ENCODE assay signal across 13 cellular contexts in genomic region chr22:31923166-31923565, GRCh38. TPM values are rescaled to one million over a fixed set of nuclear protein-coding genes. Genes with fewer than 3 reads are reported as not detected.
DNase-seq lines count a peak whose midpoint lies in the region; ATAC-seq and TF ChIP-seq lines count a peak whose summit lies in the region.
"Had no signal": no experiment of that assay in that cellular context is flagged by ENCODE, and none has a peak within 500 bp of the region (broad histone marks: within the 10 kb centered on the region; RNA-seq: fewer than 3 reads in every experiment).

No MANE protein-coding gene starts in this region.

- CTCF ChIA-PET in Calu3 (lab: Charles Lee), result no interaction called here

- H3K9me3 Mint-ChIP-seq in neural crest cell (peaks cover 3% of the 10 kb centered on the region), Calu3 (ENCODE audit: low read depth, unreplicated experiment) (no peaks in the 10 kb centered on the region)

- H3K4me3 Mint-ChIP-seq in neural crest cell, result no peak overlapping the region
- H3K4me3 Mint-ChIP-seq in Calu3 (ENCODE audit: low read depth, unreplicated experiment), result no peak overlapping the region

- peaks cover 20% of the 10 kb centered on the region for H3K4me1 Mint-ChIP-seq in neural crest cell
- H3K4me1 Mint-ChIP-seq in Calu3 (ENCODE audit: low read depth, unreplicated experiment), result no peaks in the 10 kb centered on the region

- BruUV-seq in Calu3 (replicated peaks; lab: Mats Ljungman, UMichigan), result no TSS peak

- TF ChIP-seq CTCF in neural crest cell (conservative IDR thresholded peaks at IDR 0.05), result no peak
- TF ChIP-seq CTCF in Calu3 (IDR thresholded peaks at IDR 0.05; ENCODE audit: unreplicated experiment), result no peak

- peak; percentile 60 for DNase-seq in GDM1 (lab: John Stamatoyannopoulos, UW)
- peak; percentile 22 for DNase-seq in SK-MEL-5 (ENCODE audit: low read depth, low spot score)
- DNase-seq in globus pallidus (ENCODE audit: low spot score), result peak; percentile 64
- DNase-seq in neural crest cell (ENCODE audit: low read depth, low spot score), result no peak
- DNase-seq in mesenteric fat pad (ENCODE audit: low spot score), result no peak
- DNase-seq in Calu3, result no peak
- DNase-seq in stimulated activated CD4-positive, alpha-beta T cell treated with anti-CD3 and anti-CD28 coated beads, Interleukin-4, amount 100 ng/mL, for 24 hours, result no peak
- DNase-seq: DND-41; glutamatergic neuron; kidney glomerular epithelial cell; stimulated activated CD4-positive, alpha-beta T cell treated with anti-CD3 and anti-CD28 coated beads, Interleukin-2, amount 100 ng/mL, for 48 hours; stimulated activated naive CD8-positive, alpha-beta T cell treated with anti-CD3 and anti-CD28 coated beads, Interleukin-15, Interleukin-2, amounts not matched to agents 100 U/mL and 50 U/mL, for 24 hours had no signal

- ATAC-seq in GM21447 (IDR thresholded peaks at IDR 0.05; ENCODE audit: unreplicated experiment), result no peak
- ATAC-seq: stimulated activated naive CD8-positive, alpha-beta T cell treated with anti-CD3 and anti-CD28 coated beads, Interleukin-15, Interleukin-2, amounts not matched to agents 100 U/mL and 50 U/mL, for 24 hours had no signal

- H3K36me3 Mint-ChIP-seq in neural crest cell (ENCODE audit: low read depth) (no peaks in the 10 kb centered on the region), Calu3 (ENCODE audit: insufficient read depth, unreplicated experiment) (no peaks in the 10 kb centered on the region)

- H3K27ac Mint-ChIP-seq in neural crest cell (ENCODE audit: unreplicated experiment), result peak overlapping the region; percentile 29
- no peak overlapping the region for H3K27ac Mint-ChIP-seq in Calu3 (ENCODE audit: unreplicated experiment)

- in situ Hi-C loops in SK-MEL-5 (cut with HindIII; ENCODE audit: low pct_unique_long_range_greater_than_20kb, low sequenced_read_pairs), result no loop called here

- intact Hi-C loops in Calu3 (cut with micrococcal nuclease; ENCODE audit: unreplicated experiment), result no loop called here

- H3K27me3 Mint-ChIP-seq in neural crest cell (ENCODE audit: low read depth) (peaks cover 2% of the 10 kb centered on the region), Calu3 (ENCODE audit: unreplicated experiment) (peaks cover 29% of the 10 kb centered on the region)

RNA-seq across cellular contexts. Expression of gene YWHAH, which starts 21.2 kb away (rescaled TPM):
- total RNA-seq in SK-MEL-5 (2014; rRNA removed; shearing (Covaris generic)), result 130 and 140 TPM in 2 replicates
- 158 and 164 TPM in 2 replicates for polyA plus RNA-seq in SK-MEL-5 (2015; cell fraction: cytosol; rRNA removed)
- polyA plus RNA-seq in SK-MEL-5 (2015; cell fraction: nucleus; rRNA removed), result 27.7 and 29.7 TPM in 2 replicates
- total RNA-seq in neural crest cell, result 154 and 162 TPM in 2 replicates
- 125 TPM for total RNA-seq in mesenteric fat pad
- 179 and 197 TPM in 2 replicates for total RNA-seq in Calu3 (2022)

Comparison
In these comparisons a context has a peak if more than half of its experiments do, and no peak if none do; other contexts are left out.
1. DNase-seq: peak in GDM1 (single experiment), SK-MEL-5 (single experiment) and globus pallidus (single experiment); none in neural crest cell (single experiment), mesenteric fat pad (single experiment), Calu3 (single experiment) and stimulated activated CD4-positive, alpha-beta T cell treated with anti-CD3 and anti-CD28 coated beads, Interleukin-4, amount 100 ng/mL, for 24 hours (single experiment).